Comparison of ENCODE assay signal across 16 cellular contexts in genomic region chr1:54480201-54480848, GRCh38.
DNase-seq lines count a peak whose midpoint lies in the region; TF ChIP-seq lines count a peak whose summit lies in the region.
"Had no signal": no experiment of that assay in that cellular context is flagged by ENCODE, and none has a peak within 500 bp of the region (broad histone marks: within the 10 kb centered on the region; RNA-seq: fewer than 3 reads in every experiment).

No MANE protein-coding gene starts in this region.

- H3K23ac ChIP-seq in mesenchymal stem cell (ENCODE audit: low read length in 2 of 2) (no peak overlapping the region), trophoblast cell (ENCODE audit: low read length) (no peak overlapping the region)

- no peaks in the 10 kb centered on the region for H3K9me3 Mint-ChIP-seq in activated CD4-positive, alpha-beta memory T cell treated with anti-CD3 and anti-CD28 coated beads for 36 hours

- H3K9ac ChIP-seq in BLaER1 (peak overlapping the region; percentile 73), mesenchymal stem cell (ENCODE audit: low read length) (no peak overlapping the region), trophoblast cell (ENCODE audit: low read length) (no peak overlapping the region)

- H3K79me2 ChIP-seq in trophoblast cell (ENCODE audit: control insufficient read depth, insufficient read depth, low read length, poor library complexity): no peaks in the 10 kb centered on the region

- WGBS in mesenchymal stem cell: 45% methylated on average over 9 of the region's 9 CpGs
- 48 to 62% (median 59%) methylated on average over 9 of the region's 9 CpGs for WGBS in stomach, 5 donors
- WGBS in trophoblast cell (ENCODE audit: extremely low coverage, insufficient coverage, insufficient read length): no CpG with 5 or more reads among the region's 9 CpGs

- H2BK5ac ChIP-seq in mesenchymal stem cell (ENCODE audit: low read depth, low read length, poor library complexity, severe bottlenecking): no peak overlapping the region
- H2BK5ac ChIP-seq in trophoblast cell (ENCODE audit: low read depth, low read length, poor library complexity): no peak overlapping the region

- CTCF ChIA-PET in HEK293 (lab: Yijun Ruan, JAX): interaction anchor here (0.7 to 1.1 kb wide), 3 partner anchors 9 to 341 kb away, joined by 3 to 4 read pairs (median 3); no protein-coding TSS in a partner anchor
- CTCF ChIA-PET in activated CD4-positive, alpha-beta memory T cell treated with anti-CD3 and anti-CD28 coated beads for 36 hours (lab: Charles Lee): interaction anchor here (1.3 to 5.1 kb wide), 2 partner anchors 8 to 19 kb away, joined by 4 to 41 read pairs; no protein-coding TSS in a partner anchor

- H3K4me3 Mint-ChIP-seq in activated CD4-positive, alpha-beta memory T cell treated with anti-CD3 and anti-CD28 coated beads for 36 hours: no peak overlapping the region

- peak overlapping the region; percentile 94 for H2BK15ac ChIP-seq in mesenchymal stem cell (ENCODE audit: low read depth, poor library complexity, severe bottlenecking)

- H2BK120ac ChIP-seq in mesenchymal stem cell (ENCODE audit: low read depth, low read length) (peak overlapping the region; percentile 29), trophoblast cell (ENCODE audit: insufficient read depth, low read length, poor library complexity) (no peak overlapping the region)

- peak overlapping the region; percentile 91 for H4K91ac ChIP-seq in mesenchymal stem cell (ENCODE audit: low read length)
- no peak overlapping the region for H4K91ac ChIP-seq in trophoblast cell (ENCODE audit: low read depth, low read length)

- H3K4ac ChIP-seq in mesenchymal stem cell (ENCODE audit: low read depth in 1 of 2, low read length in 2 of 2) (peak overlapping the region; percentile 56 to 68), trophoblast cell (ENCODE audit: low read depth, low read length) (no peak overlapping the region)

- POLR2A ChIA-PET in HEK293 (lab: Yijun Ruan, JAX): interaction anchor here (0.8 kb wide), 1 partner anchor 73 kb away, joined by 6 read pairs; no protein-coding TSS in a partner anchor
- POLR2A ChIA-PET in activated CD4-positive, alpha-beta memory T cell treated with anti-CD3 and anti-CD28 coated beads for 36 hours (lab: Charles Lee): interaction anchor here (1.1 kb wide), 1 partner anchor 23 kb away, joined by 3 read pairs; no protein-coding TSS in a partner anchor

- H3K9me3 ChIP-seq in BLaER1: no peaks in the 10 kb centered on the region
- no peaks in the 10 kb centered on the region for H3K9me3 ChIP-seq in HEK293 (ENCODE audit: control insufficient read depth, insufficient read depth, low read depth, low read length)
- no peaks in the 10 kb centered on the region for H3K9me3 ChIP-seq in mesenchymal stem cell (ENCODE audit: control insufficient read depth, low read length)
- no peaks in the 10 kb centered on the region for H3K9me3 ChIP-seq in stomach
- no peaks in the 10 kb centered on the region for H3K9me3 ChIP-seq in trophoblast cell (ENCODE audit: insufficient read depth, low read depth, low read length)
- H3K9me3 ChIP-seq: HAP-1, ovary, SJSA1, suprapubic skin had no signal

- no peaks in the 10 kb centered on the region for H3K36me3 Mint-ChIP-seq in activated CD4-positive, alpha-beta memory T cell treated with anti-CD3 and anti-CD28 coated beads for 36 hours

- no peak for TF ChIP-seq EP300 in stomach (IDR thresholded peaks at IDR 0.05)

- H3K4me3 ChIP-seq in BLaER1 (peak overlapping the region; percentile 37; the same call in 1 of the 2 replicates), HEK293 (ENCODE audit: low read depth, low read length) (no peak overlapping the region), mesenchymal stem cell (ENCODE audit: insufficient read depth in 1 of 2, low read depth in 1 of 2, low read length in 2 of 2) (no peak overlapping the region), stomach (no peak overlapping the region), trophoblast cell (ENCODE audit: low read depth, low read length) (no peak overlapping the region)
- H3K4me3 ChIP-seq: HAP-1, ovary, SJSA1, suprapubic skin had no signal

- no peak overlapping the region for H4K12ac ChIP-seq in trophoblast cell (ENCODE audit: low read depth, low read length)

- H3K27ac ChIP-seq in BLaER1 (peak overlapping the region; percentile 84), HEK293 (ENCODE audit: extremely low read depth, low read depth, low read length) (no peak overlapping the region), mesenchymal stem cell (ENCODE audit: low read length, poor library complexity, severe bottlenecking) (no peak overlapping the region), stomach (no peak overlapping the region), trophoblast cell (ENCODE audit: low read depth, low read length) (no peak overlapping the region)
- H3K27ac ChIP-seq: brain microvascular endothelial cell, SJSA1, suprapubic skin had no signal

- no peak for DNase-seq in activated CD4-positive, alpha-beta memory T cell treated with anti-CD3 and anti-CD28 coated beads for 36 hours
- DNase-seq in mesenchymal stem cell (no peak), epidermal melanocyte (ENCODE audit: insufficient read length, low spot score) (no peak), stomach (no peak), trophoblast cell (no peak), NCI-H1092 (lab: John Stamatoyannopoulos, UW) (no peak)
- DNase-seq: brain microvascular endothelial cell; MM.1S; NCI-H446; ovary; stimulated activated CD4-positive, alpha-beta T cell treated with anti-CD3 and anti-CD28 coated beads, Interleukin-4, amount 100 ng/mL, for 24 hours had no signal

- intact Hi-C loops in activated CD4-positive, alpha-beta memory T cell treated with anti-CD3 and anti-CD28 coated beads for 36 hours (cut with micrococcal nuclease): loop anchor here (10.0 kb wide), 1 partner anchor 196 kb away; no protein-coding TSS in a partner anchor
- intact Hi-C loops in stomach (cut with DNase I; ENCODE audit: low total_unique reads): no loop called here

- H3K27me3 Mint-ChIP-seq in activated CD4-positive, alpha-beta memory T cell treated with anti-CD3 and anti-CD28 coated beads for 36 hours: no peaks in the 10 kb centered on the region

- H3K4me2 ChIP-seq in BLaER1 (peak overlapping the region; percentile 87), mesenchymal stem cell (ENCODE audit: low read length, poor library complexity, severe bottlenecking) (no peak overlapping the region), trophoblast cell (ENCODE audit: low read length) (no peak overlapping the region)

- H4K20me1 ChIP-seq in BLaER1: no peaks in the 10 kb centered on the region

- TF ChIP-seq POLR2A in stomach (IDR thresholded peaks at IDR 0.05): no peak

- peak overlapping the region; percentile 9 for H3K27ac Mint-ChIP-seq in activated CD4-positive, alpha-beta memory T cell treated with anti-CD3 and anti-CD28 coated beads for 36 hours

- H3K4me1 ChIP-seq in BLaER1 (peaks cover 69% of the 10 kb centered on the region), HEK293 (ENCODE audit: control insufficient read depth, insufficient read depth, low read length) (no peaks in the 10 kb centered on the region), mesenchymal stem cell (ENCODE audit: control insufficient read depth, insufficient read depth, low read depth, low read length) (peaks cover 11% of the 10 kb centered on the region), stomach (peaks cover 8 to 17% (median 13%) of the 10 kb centered on the region in 4 donors), trophoblast cell (ENCODE audit: control insufficient read depth in 1 of 2, insufficient read depth in 2 of 2, low read length in 2 of 2) (peaks cover 16 to 18% of the 10 kb centered on the region in 2 experiments)
- H3K4me1 ChIP-seq: HAP-1, SJSA1 had no signal

- H3K79me1 ChIP-seq in mesenchymal stem cell (replicated peaks; ENCODE audit: low read length, poor library complexity, severe bottlenecking) (no peaks in the 10 kb centered on the region), trophoblast cell (ENCODE audit: low read length) (peaks cover 7% of the 10 kb centered on the region)

- H3K14ac ChIP-seq in mesenchymal stem cell (ENCODE audit: low read length in 2 of 2) (peak overlapping the region in 1 of 2 experiments; percentile 26), trophoblast cell (ENCODE audit: low read length) (no peak overlapping the region)

- H2AFZ ChIP-seq in mesenchymal stem cell (ENCODE audit: low read depth, low read length) (peak overlapping the region; percentile 84), trophoblast cell (ENCODE audit: insufficient read depth, low read length, poor library complexity) (no peak overlapping the region)

- H3K36me3 ChIP-seq in BLaER1 (no peaks in the 10 kb centered on the region), HEK293 (ENCODE audit: control insufficient read depth in 2 of 2, insufficient read depth in 1 of 2, low read length in 2 of 2) (no peaks in the 10 kb centered on the region), mesenchymal stem cell (ENCODE audit: control insufficient read depth in 1 of 2, insufficient read depth in 2 of 2, low read depth in 1 of 2, low read length in 2 of 2) (no peaks in the 10 kb centered on the region), stomach (no peaks in the 10 kb centered on the region), trophoblast cell (ENCODE audit: control insufficient read depth in 1 of 2, insufficient read depth in 2 of 2, low read length in 2 of 2) (no peaks in the 10 kb centered on the region)
- H3K36me3 ChIP-seq: brain microvascular endothelial cell, HAP-1, ovary, SJSA1, suprapubic skin had no signal

- no peak overlapping the region for H2AK5ac ChIP-seq in mesenchymal stem cell (ENCODE audit: low read length, severe bottlenecking)
- H2AK5ac ChIP-seq in trophoblast cell (ENCODE audit: low read length): no peak overlapping the region

- no peaks in the 10 kb centered on the region for H3K27me3 ChIP-seq in BLaER1
- peaks cover 6 to 57% of the 10 kb centered on the region in 2 experiments for H3K27me3 ChIP-seq in mesenchymal stem cell (ENCODE audit: control insufficient read depth in 1 of 2, insufficient read depth in 1 of 2, low read length in 2 of 2)
- peaks cover 0 to 5% (median 0%) of the 10 kb centered on the region in 3 donors for H3K27me3 ChIP-seq in stomach
- no peaks in the 10 kb centered on the region for H3K27me3 ChIP-seq in trophoblast cell (ENCODE audit: insufficient read depth, low read length)
- H3K27me3 ChIP-seq: ovary, SJSA1 had no signal

- peaks cover 47% of the 10 kb centered on the region for H3K4me1 Mint-ChIP-seq in activated CD4-positive, alpha-beta memory T cell treated with anti-CD3 and anti-CD28 coated beads for 36 hours (ENCODE audit: low read depth)

- peak overlapping the region; percentile 65 to 81 for H3K18ac ChIP-seq in mesenchymal stem cell (ENCODE audit: low read depth in 1 of 2, low read length in 2 of 2)
- H3K18ac ChIP-seq in trophoblast cell (ENCODE audit: low read length): no peak overlapping the region

- H4K8ac ChIP-seq in mesenchymal stem cell (ENCODE audit: low read length) (peak overlapping the region; percentile 80), trophoblast cell (ENCODE audit: low read depth, low read length) (no peak overlapping the region)

- TF ChIP-seq CTCF in HEK293 (tag by site-specific recombination; IDR thresholded peaks at IDR 0.05): no peak
- no peak for TF ChIP-seq CTCF in stomach (IDR thresholded peaks at IDR 0.05)

- H2BK12ac ChIP-seq in mesenchymal stem cell (ENCODE audit: low read length in 2 of 2) (peak overlapping the region; percentile 56 to 79), trophoblast cell (ENCODE audit: low read length) (no peak overlapping the region)

TF ChIP-seq in HEK293, 187 proteins besides CTCF, POLR2A, EP300 and RAD21 (continues in another document):
- no peak for TF ChIP-seq ZNF416 (tag by site-specific recombination; IDR thresholded peaks at IDR 0.05)
